ENCODE assay signal across 10 cellular contexts in the genomic region with DNA sequence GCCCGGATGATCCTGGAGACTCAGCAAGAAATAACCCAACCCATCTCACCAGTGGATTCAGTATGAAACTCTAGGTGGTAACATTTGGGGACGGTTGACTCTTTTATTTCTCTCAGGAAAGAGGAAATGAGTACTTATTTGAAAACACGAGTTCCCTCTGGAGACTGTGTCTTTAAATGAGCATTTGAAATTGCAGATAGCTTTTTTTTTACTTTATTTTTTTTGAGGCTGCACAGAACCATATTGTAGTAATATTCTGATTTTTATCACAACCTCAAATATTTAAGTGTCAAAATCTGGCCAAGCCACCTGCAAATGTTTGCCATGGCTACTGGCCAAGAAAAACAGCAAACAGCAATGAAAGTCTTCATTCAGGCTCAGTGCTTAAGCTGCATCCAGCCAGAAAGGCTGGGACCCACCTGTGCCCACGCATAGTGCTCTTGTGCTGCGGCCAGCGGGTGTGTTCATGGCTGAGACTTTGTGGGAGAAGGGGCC.
DNase-seq lines count a peak whose midpoint lies in the region; ATAC-seq and TF ChIP-seq lines count a peak whose summit lies in the region.
"Had no signal": no experiment of that assay in that cellular context is flagged by ENCODE, and none has a peak within 500 bp of the region (broad histone marks: within the 10 kb centered on the region; RNA-seq: fewer than 3 reads in every experiment).

No MANE protein-coding gene starts in this region.

- DNase-seq in DMS153 (lab: John Stamatoyannopoulos, UW), result peak; percentile 90
- DNase-seq in NCI-H1048 (lab: John Stamatoyannopoulos, UW), result peak; percentile 50
- no peak for DNase-seq in SK-N-MC (ENCODE audit: low read depth, low spot score)
- peak; percentile 47 for DNase-seq in left lobe of liver (ENCODE audit: low spot score)
- DNase-seq in mesenteric fat pad (ENCODE audit: low spot score), result no peak
- DNase-seq in trophoblast cell, result no peak
- DNase-seq in sigmoid colon, result no peak
- DNase-seq in GM03348 (ENCODE audit: low spot score), result no peak
- DNase-seq: T-helper 9 cell had no signal

- H3K27me3 ChIP-seq in trophoblast cell (ENCODE audit: insufficient read depth, low read length) (no peaks in the 10 kb centered on the region), sigmoid colon (no peaks in the 10 kb centered on the region)
- H3K27me3 ChIP-seq: cardiac muscle cell had no signal

- H3K23ac ChIP-seq in trophoblast cell (ENCODE audit: low read length), result no peak overlapping the region

- no peak overlapping the region for H4K8ac ChIP-seq in trophoblast cell (ENCODE audit: low read depth, low read length)

- peak; percentile 69 for ATAC-seq in left lobe of liver

- H2BK120ac ChIP-seq in trophoblast cell (ENCODE audit: insufficient read depth, low read length, poor library complexity), result no peak overlapping the region

- no peak for TF ChIP-seq CTCF in sigmoid colon (IDR thresholded peaks at IDR 0.05)

- no peak overlapping the region for H2BK12ac ChIP-seq in trophoblast cell (ENCODE audit: low read length)

- no CpG with 5 or more reads among the region's 6 CpGs for WGBS in trophoblast cell (ENCODE audit: extremely low coverage, insufficient coverage, insufficient read length)
- WGBS in sigmoid colon, 2 donors, result 12 to 30% methylated on average over 6 of the region's 6 CpGs

- no peak overlapping the region for H3K18ac ChIP-seq in trophoblast cell (ENCODE audit: low read length)

- no peaks in the 10 kb centered on the region for H3K36me3 ChIP-seq in SK-N-MC (ENCODE audit: insufficient read depth, low read length)
- H3K36me3 ChIP-seq in trophoblast cell (ENCODE audit: control insufficient read depth in 1 of 2, insufficient read depth in 2 of 2, low read length in 2 of 2), result no peaks in the 10 kb centered on the region
- H3K36me3 ChIP-seq in sigmoid colon, result no peaks in the 10 kb centered on the region
- H3K36me3 ChIP-seq: cardiac muscle cell had no signal

- H3K27ac ChIP-seq in SK-N-MC, result no peak overlapping the region
- no peak overlapping the region for H3K27ac ChIP-seq in trophoblast cell (ENCODE audit: low read depth, low read length)
- H3K27ac ChIP-seq in sigmoid colon, result no peak overlapping the region
- H3K27ac ChIP-seq: cardiac muscle cell had no signal

- no peak overlapping the region for H4K12ac ChIP-seq in trophoblast cell (ENCODE audit: low read depth, low read length)

- H3K9ac ChIP-seq in SK-N-MC (ENCODE audit: insufficient read length), result no peak overlapping the region
- no peak overlapping the region for H3K9ac ChIP-seq in trophoblast cell (ENCODE audit: low read length)

- no peaks in the 10 kb centered on the region for H3K79me1 ChIP-seq in trophoblast cell (ENCODE audit: low read length)

- H2BK5ac ChIP-seq in trophoblast cell (ENCODE audit: low read depth, low read length, poor library complexity), result no peak overlapping the region

- no peak overlapping the region for H2AK5ac ChIP-seq in trophoblast cell (ENCODE audit: low read length)

- TF ChIP-seq POLR2A in sigmoid colon (IDR thresholded peaks at IDR 0.05), result no peak

- H4K91ac ChIP-seq in trophoblast cell (ENCODE audit: low read depth, low read length), result no peak overlapping the region

- no peak for TF ChIP-seq EP300 in sigmoid colon (IDR thresholded peaks at IDR 0.05)

- H3K4ac ChIP-seq in trophoblast cell (ENCODE audit: low read depth, low read length), result no peak overlapping the region

- intact Hi-C loops in sigmoid colon (cut with DNase I), result no loop called here

- H3K4me1 ChIP-seq in trophoblast cell (ENCODE audit: control insufficient read depth in 1 of 2, insufficient read depth in 2 of 2, low read length in 2 of 2) (no peaks in the 10 kb centered on the region), sigmoid colon (peaks cover 0 to 3% (median 0%) of the 10 kb centered on the region in 4 donors)

- H3K4me2 ChIP-seq in trophoblast cell (ENCODE audit: low read length), result no peak overlapping the region

- H3K4me3 ChIP-seq in SK-N-MC (peak overlapping the region; percentile 19; the same call in 1 of the 2 replicates), trophoblast cell (ENCODE audit: low read depth, low read length) (no peak overlapping the region), sigmoid colon (no peak overlapping the region)
- H3K4me3 ChIP-seq: cardiac muscle cell had no signal

- no peak overlapping the region for H3K14ac ChIP-seq in trophoblast cell (ENCODE audit: low read length)

- H2AFZ ChIP-seq in trophoblast cell (ENCODE audit: insufficient read depth, low read length, poor library complexity), result no peak overlapping the region

- H3K9me3 ChIP-seq in SK-N-MC (ENCODE audit: low read depth, low read length) (no peaks in the 10 kb centered on the region), trophoblast cell (ENCODE audit: insufficient read depth, low read depth, low read length) (no peaks in the 10 kb centered on the region), sigmoid colon (no peaks in the 10 kb centered on the region)

- H3K79me2 ChIP-seq in trophoblast cell (ENCODE audit: control insufficient read depth, insufficient read depth, low read length, poor library complexity), result no peaks in the 10 kb centered on the region

Comparison
In these comparisons a context has a peak if more than half of its experiments do, and no peak if none do; other contexts are left out.
1. DNase-seq: peak in DMS153 (single experiment), NCI-H1048 (single experiment) and left lobe of liver (single experiment); none in SK-N-MC (single experiment), mesenteric fat pad (single experiment), trophoblast cell (0 of 2), sigmoid colon (single experiment) and GM03348 (single experiment).